Comparison of ENCODE assay signal across 39 cellular contexts in genomic region chrX:57132046-57132445, GRCh38. TPM values are rescaled to one million over a fixed set of nuclear protein-coding genes. Genes with fewer than 3 reads are reported as not detected.
"Had no signal": no experiment of that assay in that cellular context is flagged by ENCODE, and none has a peak within 500 bp of the region (broad histone marks: within the 10 kb centered on the region; RNA-seq: fewer than 3 reads in every experiment).

No MANE protein-coding gene starts in this region.

- H3K4me3 Mint-ChIP-seq: activated naive CD4-positive, alpha-beta T cell treated with anti-CD3 and anti-CD28 coated beads for 36 hours; activated naive CD4-positive, alpha-beta T cell treated with anti-CD3 and anti-CD28 coated beads, Interleukin-2, amount 10 ng/mL, durations not matched to agents 7 days and 5 days; activated naive CD4-positive, alpha-beta T cell treated with anti-CD3 and anti-CD28 coated beads, Interleukin-2, amount 50 U/mL, for 24 hours; activated naive CD8-positive, alpha-beta T cell; activated naive CD8-positive, alpha-beta T cell treated with anti-CD3 and anti-CD28 coated beads for 36 hours; activated naive CD8-positive, alpha-beta T cell treated with anti-CD3 and anti-CD28 coated beads, Interleukin-2, amount 10 ng/mL, durations not matched to agents 7 days and 5 days; activated naive CD8-positive, alpha-beta T cell treated with anti-CD3 and anti-CD28 coated beads, Interleukin-2, amount 50 U/mL, for 24 hours; activated T-cell treated with anti-CD3 and anti-CD28 coated beads, Interleukin-2, amount 50 U/mL, for 24 hours; activated T-cell treated with anti-CD3 and anti-CD28 coated beads, Interleukin-2, amount 50 U/mL, for 4 hours; activated T-cell treated with anti-CD3 and anti-CD28 coated beads, Interleukin-2, amount 50 U/mL, for 72 hours; activated T-helper 1 cell treated with anti-CD3 and anti-CD28 coated beads, Interleukin-12 subunit alpha, Interleukin-12 subunit beta, Interleukin-2, Interleukin-4 antibody, amounts not matched to agents 30 ng/mL and 10 ng/mL and 1 ng/mL, durations not matched to agents 14 hours and 24 hours and 36 hours; activated T-helper 17 cell treated with anti-CD3 and anti-CD28 coated beads, Interleukin-2, amount 50 U/mL, for 72 hours; brain; central memory CD8-positive, alpha-beta T cell had no signal

- H3K36me3 Mint-ChIP-seq: activated naive CD4-positive, alpha-beta T cell treated with anti-CD3 and anti-CD28 coated beads, Interleukin-2, amount 50 U/mL, for 72 hours; activated naive CD8-positive, alpha-beta T cell; activated naive CD8-positive, alpha-beta T cell treated with anti-CD3 and anti-CD28 coated beads for 36 hours; activated naive CD8-positive, alpha-beta T cell treated with anti-CD3 and anti-CD28 coated beads, Interleukin-2, amount 10 ng/mL, durations not matched to agents 7 days and 5 days had no signal

- H3K9me3 Mint-ChIP-seq: activated naive CD4-positive, alpha-beta T cell treated with anti-CD3 and anti-CD28 coated beads for 36 hours; activated naive CD4-positive, alpha-beta T cell treated with anti-CD3 and anti-CD28 coated beads, Interleukin-2, amount 10 ng/mL, durations not matched to agents 7 days and 5 days; activated naive CD4-positive, alpha-beta T cell treated with anti-CD3 and anti-CD28 coated beads, Interleukin-2, amount 50 U/mL, for 24 hours; activated naive CD4-positive, alpha-beta T cell treated with anti-CD3 and anti-CD28 coated beads, Interleukin-2, amount 50 U/mL, for 72 hours; activated naive CD8-positive, alpha-beta T cell treated with anti-CD3 and anti-CD28 coated beads for 36 hours; activated naive CD8-positive, alpha-beta T cell treated with anti-CD3 and anti-CD28 coated beads, Interleukin-2, amount 10 ng/mL, durations not matched to agents 7 days and 5 days; activated naive CD8-positive, alpha-beta T cell treated with anti-CD3 and anti-CD28 coated beads, Interleukin-2, amount 50 U/mL, for 24 hours; activated T-cell treated with anti-CD3 and anti-CD28 coated beads, Interleukin-2, amount 50 U/mL, for 24 hours; activated T-cell treated with anti-CD3 and anti-CD28 coated beads, Interleukin-2, amount 50 U/mL, for 4 hours; activated T-cell treated with anti-CD3 and anti-CD28 coated beads, Interleukin-2, amount 50 U/mL, for 72 hours; activated T-helper 1 cell treated with anti-CD3 and anti-CD28 coated beads, Interleukin-12 subunit alpha, Interleukin-12 subunit beta, Interleukin-2, Interleukin-4 antibody, amounts not matched to agents 30 ng/mL and 10 ng/mL and 1 ng/mL, durations not matched to agents 14 hours and 24 hours and 36 hours; activated T-helper 17 cell treated with anti-CD3 and anti-CD28 coated beads, Interleukin-2, amount 50 U/mL, for 72 hours; activated T-helper 2 cell treated with anti-CD3 and anti-CD28 coated beads, Interferon-gamma antibody, Interleukin-2, Interleukin-4, amounts not matched to agents 10 μg/mL and 5 μg/mL and 100 μg/mL, durations not matched to agents 14 hours and 24 hours and 36 hours; central memory CD8-positive, alpha-beta T cell had no signal

- H3K36me3 ChIP-seq: adrenal gland, ascending aorta, brain microvascular endothelial cell, breast epithelium, cardiac muscle cell had no signal

- H3K27me3 ChIP-seq: adrenal gland, ascending aorta, body of pancreas, brain microvascular endothelial cell, cardiac muscle cell had no signal

- H3K4me3 ChIP-seq: adrenal gland, ascending aorta, body of pancreas, breast epithelium, cardiac muscle cell had no signal

- H3K27ac Mint-ChIP-seq: activated naive CD4-positive, alpha-beta T cell treated with anti-CD3 and anti-CD28 coated beads for 36 hours; activated naive CD4-positive, alpha-beta T cell treated with anti-CD3 and anti-CD28 coated beads, Interleukin-2, amount 10 ng/mL, durations not matched to agents 7 days and 5 days; activated naive CD4-positive, alpha-beta T cell treated with anti-CD3 and anti-CD28 coated beads, Interleukin-2, amount 50 U/mL, for 24 hours; activated naive CD4-positive, alpha-beta T cell treated with anti-CD3 and anti-CD28 coated beads, Interleukin-2, amount 50 U/mL, for 72 hours; activated naive CD8-positive, alpha-beta T cell; activated naive CD8-positive, alpha-beta T cell treated with anti-CD3 and anti-CD28 coated beads for 36 hours; activated naive CD8-positive, alpha-beta T cell treated with anti-CD3 and anti-CD28 coated beads, Interleukin-2, amount 10 ng/mL, durations not matched to agents 7 days and 5 days; activated naive CD8-positive, alpha-beta T cell treated with anti-CD3 and anti-CD28 coated beads, Interleukin-2, amount 50 U/mL, for 24 hours; activated T-cell treated with anti-CD3 and anti-CD28 coated beads, Interleukin-2, amount 50 U/mL, for 24 hours; activated T-cell treated with anti-CD3 and anti-CD28 coated beads, Interleukin-2, amount 50 U/mL, for 72 hours; activated T-helper 1 cell treated with anti-CD3 and anti-CD28 coated beads, Interleukin-12 subunit alpha, Interleukin-12 subunit beta, Interleukin-2, Interleukin-4 antibody, amounts not matched to agents 30 ng/mL and 10 ng/mL and 1 ng/mL, durations not matched to agents 14 hours and 24 hours and 36 hours; activated T-helper 17 cell treated with anti-CD3 and anti-CD28 coated beads, Interleukin-2, amount 50 U/mL, for 72 hours; activated T-helper 2 cell treated with anti-CD3 and anti-CD28 coated beads, Interferon-gamma antibody, Interleukin-2, Interleukin-4, amounts not matched to agents 10 μg/mL and 5 μg/mL and 100 μg/mL, durations not matched to agents 14 hours and 24 hours and 36 hours; brain had no signal

- DNase-seq: activated effector memory CD4-positive, alpha-beta T cell treated with anti-CD3 and anti-CD28 coated beads, Interleukin-2, amount 50 U/mL, for 16 hours; activated effector memory CD4-positive, alpha-beta T cell treated with Interleukin-2 at 50 U/mL for 16 hours; activated gamma-delta T cell; activated gamma-delta T cell treated with Interleukin-2 at 50 U/mL for 16 hours; activated naive CD4-positive, alpha-beta T cell; activated naive CD4-positive, alpha-beta T cell treated with anti-CD3 and anti-CD28 coated beads for 36 hours; activated naive CD4-positive, alpha-beta T cell treated with anti-CD3 and anti-CD28 coated beads, Interleukin-2, amount 10 ng/mL, durations not matched to agents 7 days and 5 days; activated naive CD4-positive, alpha-beta T cell treated with anti-CD3 and anti-CD28 coated beads, Interleukin-2, amount 50 U/mL, for 16 hours; activated naive CD4-positive, alpha-beta T cell treated with Interleukin-2 at 50 U/mL for 16 hours; activated naive CD8-positive, alpha-beta T cell treated with anti-CD3 and anti-CD28 coated beads for 36 hours; activated naive CD8-positive, alpha-beta T cell treated with anti-CD3 and anti-CD28 coated beads, Interleukin-2, amount 10 ng/mL, durations not matched to agents 7 days and 5 days; activated naive CD8-positive, alpha-beta T cell treated with anti-CD3 and anti-CD28 coated beads, Interleukin-2, amount 50 U/mL, for 24 hours; activated T-cell treated with anti-CD3 and anti-CD28 coated beads, Interleukin-2, amount 50 U/mL, for 1 hour; activated T-cell treated with anti-CD3 and anti-CD28 coated beads, Interleukin-2, amount 50 U/mL, for 24 hours; activated T-cell treated with anti-CD3 and anti-CD28 coated beads, Interleukin-2, amount 50 U/mL, for 4 hours; activated T-cell treated with anti-CD3 and anti-CD28 coated beads, Interleukin-2, amount 50 U/mL, for 48 hours; activated T-cell treated with anti-CD3 and anti-CD28 coated beads, Interleukin-2, amount 50 U/mL, for 72 hours; adrenal gland; amniotic stem cell; amygdala; anterior cingulate cortex; aorta; body of pancreas; brain microvascular endothelial cell; caudate nucleus; central memory CD4-positive, alpha-beta T cell; cerebellar nuclear complex had no signal

- FAIRE-seq: bronchial epithelial cell had no signal

- H3K4me1 ChIP-seq: adrenal gland, ascending aorta, body of pancreas, breast epithelium had no signal

- H3K27ac ChIP-seq: adrenal gland, ascending aorta, body of pancreas, brain microvascular endothelial cell, breast epithelium, cardiac muscle cell had no signal

- ATAC-seq: activated naive CD4-positive, alpha-beta T cell treated with anti-CD3 and anti-CD28 coated beads, Interleukin-2, amount 50 U/mL, for 72 hours; activated naive CD8-positive, alpha-beta T cell treated with anti-CD3 and anti-CD28 coated beads, Interleukin-2, amount 50 U/mL, for 24 hours; activated T-cell treated with anti-CD3 and anti-CD28 coated beads, Interleukin-2, amount 50 U/mL, for 4 hours; activated T-cell treated with anti-CD3 and anti-CD28 coated beads, Interleukin-2, amount 50 U/mL, for 72 hours; activated T-helper 17 cell treated with anti-CD3 and anti-CD28 coated beads, Interleukin-2, amount 50 U/mL, for 72 hours; body of pancreas had no signal

- H3K27me3 Mint-ChIP-seq: activated naive CD4-positive, alpha-beta T cell treated with anti-CD3 and anti-CD28 coated beads, Interleukin-2, amount 10 ng/mL, durations not matched to agents 7 days and 5 days; activated naive CD4-positive, alpha-beta T cell treated with anti-CD3 and anti-CD28 coated beads, Interleukin-2, amount 50 U/mL, for 24 hours; activated naive CD8-positive, alpha-beta T cell; activated naive CD8-positive, alpha-beta T cell treated with anti-CD3 and anti-CD28 coated beads for 36 hours; activated naive CD8-positive, alpha-beta T cell treated with anti-CD3 and anti-CD28 coated beads, Interleukin-2, amount 10 ng/mL, durations not matched to agents 7 days and 5 days; activated naive CD8-positive, alpha-beta T cell treated with anti-CD3 and anti-CD28 coated beads, Interleukin-2, amount 50 U/mL, for 24 hours; activated T-helper 17 cell treated with anti-CD3 and anti-CD28 coated beads, Interleukin-2, amount 50 U/mL, for 72 hours; brain; central memory CD8-positive, alpha-beta T cell had no signal

- H3K4me1 Mint-ChIP-seq: activated naive CD4-positive, alpha-beta T cell treated with anti-CD3 and anti-CD28 coated beads, Interleukin-2, amount 10 ng/mL, durations not matched to agents 7 days and 5 days; activated naive CD4-positive, alpha-beta T cell treated with anti-CD3 and anti-CD28 coated beads, Interleukin-2, amount 50 U/mL, for 24 hours; activated naive CD8-positive, alpha-beta T cell treated with anti-CD3 and anti-CD28 coated beads for 36 hours; activated naive CD8-positive, alpha-beta T cell treated with anti-CD3 and anti-CD28 coated beads, Interleukin-2, amount 50 U/mL, for 24 hours; activated T-helper 17 cell treated with anti-CD3 and anti-CD28 coated beads, Interleukin-2, amount 50 U/mL, for 72 hours; central memory CD8-positive, alpha-beta T cell had no signal

- H3K9me3 ChIP-seq: adrenal gland, ascending aorta, body of pancreas, breast epithelium had no signal

RNA-seq across cellular contexts. Expression of gene SPIN2A, which starts 5.2 kb away (rescaled TPM):
- total RNA-seq: bronchial epithelial cell had no signal
